In the genomic region with DNA sequence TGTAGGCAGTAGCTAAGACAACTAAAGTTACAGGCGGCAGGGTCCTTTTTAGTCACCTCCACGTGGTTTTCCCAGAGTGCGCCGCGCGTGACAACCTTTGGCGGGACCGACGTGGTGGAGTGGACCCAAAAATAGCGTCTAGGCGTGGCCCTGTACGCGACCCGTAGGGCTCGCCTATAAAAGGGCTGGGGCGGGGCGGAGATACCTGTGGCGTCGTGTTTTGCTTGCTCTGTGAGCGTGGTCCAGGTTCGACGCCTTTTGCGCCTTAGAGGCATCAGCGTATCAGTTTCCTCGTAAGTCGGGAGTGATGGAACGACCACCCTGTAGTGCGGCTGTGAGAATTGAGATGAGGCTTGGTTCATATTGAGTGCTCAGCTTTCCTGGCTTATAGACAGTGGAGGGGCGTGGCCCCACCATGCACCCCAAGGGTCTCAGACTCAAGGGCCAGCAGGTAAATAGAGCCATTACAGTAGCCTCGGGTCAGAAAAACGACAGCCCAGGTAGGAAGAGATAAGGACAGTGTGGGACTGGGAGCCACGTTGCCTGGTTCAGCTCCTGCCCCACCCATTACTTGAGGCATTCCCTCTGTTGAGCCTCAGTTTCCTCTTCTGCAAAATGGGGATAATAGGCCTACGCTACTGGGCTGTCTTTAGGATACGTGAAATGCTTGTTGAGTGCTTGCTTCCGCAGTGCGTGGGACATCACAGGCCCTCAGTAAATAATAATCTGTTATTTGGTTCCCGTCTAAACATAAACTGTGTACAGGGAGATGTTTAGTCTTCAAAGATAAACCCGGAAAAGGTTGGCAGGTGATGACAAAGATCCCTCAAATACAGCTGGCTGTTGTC, we compare ENCODE assay signal across 8 cellular contexts. TPM values are rescaled to one million over a fixed set of nuclear protein-coding genes. Genes with fewer than 3 reads are reported as not detected.
A peak's percentile ranks its signal among the peaks of the same experiment; 100 is the strongest.
DNase-seq lines count a peak whose midpoint lies in the region; ATAC-seq and TF ChIP-seq lines count a peak whose summit lies in the region.

No MANE protein-coding gene starts in this region.

- peak overlapping the region; percentile 72 to 82 (median 80) for H3K4me2 ChIP-seq in BLaER1 treated with 17β-estradiol and CSF1 and Interleukin-3, amounts not matched to agents 10 nM and 100 nM

- H3K27ac Mint-ChIP-seq in chondrocyte (ENCODE audit: unreplicated experiment): peak overlapping the region; percentile 100

- 17% methylated on average over 21 of the region's 38 CpGs for WGBS in right lobe of liver (ENCODE audit: insufficient coverage, low coverage, low lambda C conversion rate, missing lambda C conversion rate)

- H3K9ac ChIP-seq in BLaER1 treated with 17β-estradiol and CSF1 and Interleukin-3, amounts not matched to agents 10 nM and 100 nM: peak overlapping the region; percentile 84 to 97 (median 93)

- H3K27ac ChIP-seq in BLaER1 treated with 17β-estradiol and CSF1 and Interleukin-3, amounts not matched to agents 10 nM and 100 nM: peak overlapping the region; percentile 90 to 98 (median 94)
- H3K27ac ChIP-seq in VCaP: peak overlapping the region; percentile 93
- H3K27ac ChIP-seq in right lobe of liver: peak overlapping the region; percentile 95 to 99 (median 97)

- ATAC-seq in GM21737 (IDR thresholded peaks at IDR 0.05; ENCODE audit: unreplicated experiment) (peak; percentile 23), right lobe of liver (peak; percentile 34 to 65 (median 46)), HG03139 (IDR thresholded peaks at IDR 0.05; ENCODE audit: unreplicated experiment) (no peak)

- H3K36me3 Mint-ChIP-seq in chondrocyte (ENCODE audit: low read depth): peaks cover 6% of the 10 kb centered on the region

- no peaks in the 10 kb centered on the region for H3K27me3 ChIP-seq in BLaER1 treated with 17β-estradiol and CSF1 and Interleukin-3, amounts not matched to agents 10 nM and 100 nM
- H3K27me3 ChIP-seq in right lobe of liver: no peaks in the 10 kb centered on the region

- peaks cover 7 to 17% (median 14%) of the 10 kb centered on the region in 10 experiments; a peak in 17 of 20 replicates for H3K4me1 ChIP-seq in BLaER1 treated with 17β-estradiol and CSF1 and Interleukin-3, amounts not matched to agents 10 nM and 100 nM
- H3K4me1 ChIP-seq in right lobe of liver: peaks cover 0 to 6% (median 2%) of the 10 kb centered on the region in 4 donors

- H3K4me3 ChIP-seq in BLaER1 treated with 17β-estradiol and CSF1 and Interleukin-3, amounts not matched to agents 10 nM and 100 nM: peak overlapping the region; percentile 61 to 79 (median 70)
- H3K4me3 ChIP-seq in right lobe of liver: peak overlapping the region; percentile 62 to 80 (median 74)

- peaks cover 14 to 39% (median 29%) of the 10 kb centered on the region in 11 experiments; a peak in 20 of 22 replicates for H3K9me3 ChIP-seq in BLaER1 treated with 17β-estradiol and CSF1 and Interleukin-3, amounts not matched to agents 10 nM and 100 nM (replicated peaks in 1 of 11)
- no peaks in the 10 kb centered on the region for H3K9me3 ChIP-seq in right lobe of liver

- intact Hi-C loops in right lobe of liver (cut with DNase I): no loop called here

- peaks cover 16% of the 10 kb centered on the region for H3K4me1 Mint-ChIP-seq in chondrocyte (ENCODE audit: low read depth)

- peaks cover 22 to 37% (median 34%) of the 10 kb centered on the region in 11 experiments for H3K36me3 ChIP-seq in BLaER1 treated with 17β-estradiol and CSF1 and Interleukin-3, amounts not matched to agents 10 nM and 100 nM
- H3K36me3 ChIP-seq in right lobe of liver: peaks cover 0 to 20% (median 8%) of the 10 kb centered on the region in 4 donors

- TF ChIP-seq CTCF in VCaP (conservative IDR thresholded peaks at IDR 0.05) (no peak), chondrocyte (IDR thresholded peaks at IDR 0.05) (peak; percentile 13), right lobe of liver (IDR thresholded peaks at IDR 0.05) (no peak)

- H4K20me1 ChIP-seq in BLaER1 treated with 17β-estradiol and CSF1 and Interleukin-3, amounts not matched to agents 10 nM and 100 nM: peaks cover 16 to 36% (median 32%) of the 10 kb centered on the region in 11 experiments; a peak in 20 of 22 replicates

- DNase-seq in NCI-H1694 (lab: John Stamatoyannopoulos, UW) (peak; percentile 87), chondrocyte (ENCODE audit: low spot score) (peak; percentile 94), right lobe of liver (peak; percentile 85 to 90 (median 89))
- DNase-seq in stimulated activated CD4-positive, alpha-beta T cell treated with anti-CD3 and anti-CD28 coated beads, TNF-alpha, amount 100 ng/mL, for 24 hours (ENCODE audit: low read depth in 3 of 3): peak; percentile 69 to 86 (median 71)

- H3K4me3 Mint-ChIP-seq in chondrocyte (ENCODE audit: unreplicated experiment): peak overlapping the region; percentile 94

- H3K9me3 Mint-ChIP-seq in chondrocyte (ENCODE audit: low read depth): peaks cover 3% of the 10 kb centered on the region

- no peak for TF ChIP-seq POLR2A in right lobe of liver (IDR thresholded peaks at IDR 0.05)

- H3K27me3 Mint-ChIP-seq in chondrocyte (ENCODE audit: low read depth): no peaks in the 10 kb centered on the region

RNA-seq across cellular contexts. Expression of gene TMED1, which starts 0.7 kb away (rescaled TPM):
- 29.1 to 33.7 TPM (median 31.5 TPM) in 3 replicates for total RNA-seq in chondrocyte
- total RNA-seq in right lobe of liver: 10 to 100 TPM; 19.1 to 24.1 (median 21.7) TPM

RNA-seq across cellular contexts. Expression of gene C19orf38, which starts 11.5 kb away (rescaled TPM):
- total RNA-seq in chondrocyte (0.30 to 0.34 TPM in 2 of 3 replicates, not detected in the other), right lobe of liver (1 to 10 TPM in 5 of 6 experiments, under 1 TPM in 1; 0.58 to 2.7 (median 1.4) TPM)

RNA-seq across cellular contexts. Expression of gene CARM1, which starts 34.7 kb away (rescaled TPM):
- total RNA-seq in chondrocyte (59.9 to 62.0 TPM (median 61.8 TPM) in 3 replicates), right lobe of liver (10 to 100 TPM; 13.7 to 20.5 (median 17.5) TPM)
